1 cellular context compared by ENCODE assay signal in the genomic region with DNA sequence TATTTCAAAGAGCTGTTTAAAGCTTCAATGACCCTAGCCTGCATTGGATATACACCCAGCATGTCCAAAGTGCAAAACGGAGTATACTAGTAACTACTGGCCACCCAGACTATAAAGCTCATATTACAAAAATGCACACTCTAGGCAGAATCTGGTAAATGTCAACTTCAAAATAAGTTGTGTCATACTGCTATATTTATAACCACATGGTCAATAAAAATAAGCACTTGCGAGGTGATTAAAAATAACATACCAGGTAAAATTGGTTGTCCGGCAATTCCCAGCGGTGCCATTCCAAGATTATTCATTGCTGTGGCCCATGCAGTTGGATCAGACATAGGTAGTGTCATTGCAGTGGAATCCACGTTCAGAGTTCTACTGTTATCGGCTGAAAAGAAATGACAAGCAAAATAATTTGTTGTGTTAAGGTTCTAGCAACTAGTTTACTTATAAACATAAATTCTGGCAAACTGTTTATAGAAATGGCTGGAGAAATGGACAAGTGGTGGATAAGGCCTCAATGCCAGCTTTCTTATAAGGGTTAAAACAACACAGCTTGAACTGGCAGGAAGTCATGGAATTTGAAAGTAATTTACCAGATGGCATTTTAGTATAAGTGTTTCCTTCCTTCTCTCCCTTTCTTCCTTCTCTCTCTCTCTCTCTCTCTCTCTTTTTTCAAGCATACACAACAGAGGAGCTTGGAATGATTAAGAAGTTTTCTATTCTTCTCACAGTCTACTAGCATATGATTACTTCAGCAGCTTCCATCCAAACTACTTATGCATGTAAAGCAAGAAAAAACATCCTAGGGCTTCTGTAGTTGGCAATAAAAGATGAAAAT.
A peak's percentile ranks its signal among the peaks of the same experiment; 100 is the strongest.
TF ChIP-seq lines count a peak whose summit lies in the region.

No MANE protein-coding gene starts in this region.

TF ChIP-seq in HEK293, 187 proteins besides CTCF, POLR2A, EP300 and RAD21 (continued from another document and continues in another):
- TF ChIP-seq, protein P1, sequence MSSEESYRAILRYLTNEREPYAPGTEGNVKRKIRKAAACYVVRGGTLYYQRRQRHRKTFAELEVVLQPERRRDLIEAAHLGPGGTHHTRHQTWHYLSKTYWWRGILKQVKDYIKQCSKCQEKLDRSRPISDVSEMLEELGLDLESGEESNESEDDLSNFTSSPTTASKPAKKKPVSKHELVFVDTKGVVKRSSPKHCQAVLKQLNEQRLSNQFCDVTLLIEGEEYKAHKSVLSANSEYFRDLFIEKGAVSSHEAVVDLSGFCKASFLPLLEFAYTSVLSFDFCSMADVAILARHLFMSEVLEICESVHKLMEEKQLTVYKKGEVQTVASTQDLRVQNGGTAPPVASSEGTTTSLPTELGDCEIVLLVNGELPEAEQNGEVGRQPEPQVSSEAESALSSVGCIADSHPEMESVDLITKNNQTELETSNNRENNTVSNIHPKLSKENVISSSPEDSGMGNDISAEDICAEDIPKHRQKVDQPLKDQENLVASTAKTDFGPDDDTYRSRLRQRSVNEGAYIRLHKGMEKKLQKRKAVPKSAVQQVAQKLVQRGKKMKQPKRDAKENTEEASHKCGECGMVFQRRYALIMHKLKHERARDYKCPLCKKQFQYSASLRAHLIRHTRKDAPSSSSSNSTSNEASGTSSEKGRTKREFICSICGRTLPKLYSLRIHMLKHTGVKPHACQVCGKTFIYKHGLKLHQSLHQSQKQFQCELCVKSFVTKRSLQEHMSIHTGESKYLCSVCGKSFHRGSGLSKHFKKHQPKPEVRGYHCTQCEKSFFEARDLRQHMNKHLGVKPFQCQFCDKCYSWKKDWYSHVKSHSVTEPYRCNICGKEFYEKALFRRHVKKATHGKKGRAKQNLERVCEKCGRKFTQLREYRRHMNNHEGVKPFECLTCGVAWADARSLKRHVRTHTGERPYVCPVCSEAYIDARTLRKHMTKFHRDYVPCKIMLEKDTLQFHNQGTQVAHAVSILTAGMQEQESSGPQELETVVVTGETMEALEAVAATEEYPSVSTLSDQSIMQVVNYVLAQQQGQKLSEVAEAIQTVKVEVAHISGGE (tag by site-specific recombination; conservative IDR thresholded peaks at IDR 0.05; ENCODE audit: low read depth), result no peak
- TF ChIP-seq ZNF24 (tag by site-specific recombination; IDR thresholded peaks at IDR 0.05), result 0 out of 2 replicates have a peak, but pooled peaks have one; percentile 29
- TF ChIP-seq ZNF621 (tag by site-specific recombination; IDR thresholded peaks at IDR 0.05), result no peak
- TF ChIP-seq, protein P2, sequence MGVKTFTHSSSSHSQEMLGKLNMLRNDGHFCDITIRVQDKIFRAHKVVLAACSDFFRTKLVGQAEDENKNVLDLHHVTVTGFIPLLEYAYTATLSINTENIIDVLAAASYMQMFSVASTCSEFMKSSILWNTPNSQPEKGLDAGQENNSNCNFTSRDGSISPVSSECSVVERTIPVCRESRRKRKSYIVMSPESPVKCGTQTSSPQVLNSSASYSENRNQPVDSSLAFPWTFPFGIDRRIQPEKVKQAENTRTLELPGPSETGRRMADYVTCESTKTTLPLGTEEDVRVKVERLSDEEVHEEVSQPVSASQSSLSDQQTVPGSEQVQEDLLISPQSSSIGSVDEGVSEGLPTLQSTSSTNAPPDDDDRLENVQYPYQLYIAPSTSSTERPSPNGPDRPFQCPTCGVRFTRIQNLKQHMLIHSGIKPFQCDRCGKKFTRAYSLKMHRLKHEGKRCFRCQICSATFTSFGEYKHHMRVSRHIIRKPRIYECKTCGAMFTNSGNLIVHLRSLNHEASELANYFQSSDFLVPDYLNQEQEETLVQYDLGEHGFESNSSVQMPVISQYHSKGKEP (tag by site-specific recombination; IDR thresholded peaks at IDR 0.05), result peak; percentile 78
- TF ChIP-seq ZNF37A (tag by site-specific recombination; IDR thresholded peaks at IDR 0.05), result no peak
- no peak for TF ChIP-seq ZNF664 (tag by site-specific recombination; IDR thresholded peaks at IDR 0.05)
- TF ChIP-seq, protein P3, sequence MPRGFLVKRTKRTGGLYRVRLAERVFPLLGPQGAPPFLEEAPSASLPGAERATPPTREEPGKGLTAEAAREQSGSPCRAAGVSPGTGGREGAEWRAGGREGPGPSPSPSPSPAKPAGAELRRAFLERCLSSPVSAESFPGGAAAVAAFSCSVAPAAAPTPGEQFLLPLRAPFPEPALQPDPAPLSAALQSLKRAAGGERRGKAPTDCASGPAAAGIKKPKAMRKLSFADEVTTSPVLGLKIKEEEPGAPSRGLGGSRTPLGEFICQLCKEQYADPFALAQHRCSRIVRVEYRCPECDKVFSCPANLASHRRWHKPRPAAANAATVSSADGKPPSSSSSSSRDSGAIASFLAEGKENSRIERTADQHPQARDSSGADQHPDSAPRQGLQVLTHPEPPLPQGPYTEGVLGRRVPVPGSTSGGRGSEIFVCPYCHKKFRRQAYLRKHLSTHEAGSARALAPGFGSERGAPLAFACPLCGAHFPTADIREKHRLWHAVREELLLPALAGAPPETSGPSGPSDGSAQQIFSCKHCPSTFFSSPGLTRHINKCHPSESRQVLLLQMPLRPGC (tag by site-specific recombination; IDR thresholded peaks at IDR 0.05), result no peak
- TF ChIP-seq, protein P4, sequence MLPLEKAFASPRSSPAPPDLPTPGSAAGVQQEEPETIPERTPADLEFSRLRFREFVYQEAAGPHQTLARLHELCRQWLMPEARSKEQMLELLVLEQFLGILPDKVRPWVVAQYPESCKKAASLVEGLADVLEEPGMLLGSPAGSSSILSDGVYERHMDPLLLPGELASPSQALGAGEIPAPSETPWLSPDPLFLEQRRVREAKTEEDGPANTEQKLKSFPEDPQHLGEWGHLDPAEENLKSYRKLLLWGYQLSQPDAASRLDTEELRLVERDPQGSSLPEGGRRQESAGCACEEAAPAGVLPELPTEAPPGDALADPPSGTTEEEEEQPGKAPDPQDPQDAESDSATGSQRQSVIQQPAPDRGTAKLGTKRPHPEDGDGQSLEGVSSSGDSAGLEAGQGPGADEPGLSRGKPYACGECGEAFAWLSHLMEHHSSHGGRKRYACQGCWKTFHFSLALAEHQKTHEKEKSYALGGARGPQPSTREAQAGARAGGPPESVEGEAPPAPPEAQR (tag by site-specific recombination; IDR thresholded peaks at IDR 0.05), result no peak
- no peak for TF ChIP-seq ZNF785 (tag by site-specific recombination; IDR thresholded peaks at IDR 0.05)
- TF ChIP-seq, protein P5, sequence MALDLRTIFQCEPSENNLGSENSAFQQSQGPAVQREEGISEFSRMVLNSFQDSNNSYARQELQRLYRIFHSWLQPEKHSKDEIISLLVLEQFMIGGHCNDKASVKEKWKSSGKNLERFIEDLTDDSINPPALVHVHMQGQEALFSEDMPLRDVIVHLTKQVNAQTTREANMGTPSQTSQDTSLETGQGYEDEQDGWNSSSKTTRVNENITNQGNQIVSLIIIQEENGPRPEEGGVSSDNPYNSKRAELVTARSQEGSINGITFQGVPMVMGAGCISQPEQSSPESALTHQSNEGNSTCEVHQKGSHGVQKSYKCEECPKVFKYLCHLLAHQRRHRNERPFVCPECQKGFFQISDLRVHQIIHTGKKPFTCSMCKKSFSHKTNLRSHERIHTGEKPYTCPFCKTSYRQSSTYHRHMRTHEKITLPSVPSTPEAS (tag by site-specific recombination; IDR thresholded peaks at IDR 0.05), result no peak
- no peak for TF ChIP-seq YY2 (tag by site-specific recombination; IDR thresholded peaks at IDR 0.05)
- TF ChIP-seq MZF1 (tag by site-specific recombination; IDR thresholded peaks at IDR 0.05; ENCODE audit: borderline replicate concordance), result no peak
- TF ChIP-seq, protein P6, sequence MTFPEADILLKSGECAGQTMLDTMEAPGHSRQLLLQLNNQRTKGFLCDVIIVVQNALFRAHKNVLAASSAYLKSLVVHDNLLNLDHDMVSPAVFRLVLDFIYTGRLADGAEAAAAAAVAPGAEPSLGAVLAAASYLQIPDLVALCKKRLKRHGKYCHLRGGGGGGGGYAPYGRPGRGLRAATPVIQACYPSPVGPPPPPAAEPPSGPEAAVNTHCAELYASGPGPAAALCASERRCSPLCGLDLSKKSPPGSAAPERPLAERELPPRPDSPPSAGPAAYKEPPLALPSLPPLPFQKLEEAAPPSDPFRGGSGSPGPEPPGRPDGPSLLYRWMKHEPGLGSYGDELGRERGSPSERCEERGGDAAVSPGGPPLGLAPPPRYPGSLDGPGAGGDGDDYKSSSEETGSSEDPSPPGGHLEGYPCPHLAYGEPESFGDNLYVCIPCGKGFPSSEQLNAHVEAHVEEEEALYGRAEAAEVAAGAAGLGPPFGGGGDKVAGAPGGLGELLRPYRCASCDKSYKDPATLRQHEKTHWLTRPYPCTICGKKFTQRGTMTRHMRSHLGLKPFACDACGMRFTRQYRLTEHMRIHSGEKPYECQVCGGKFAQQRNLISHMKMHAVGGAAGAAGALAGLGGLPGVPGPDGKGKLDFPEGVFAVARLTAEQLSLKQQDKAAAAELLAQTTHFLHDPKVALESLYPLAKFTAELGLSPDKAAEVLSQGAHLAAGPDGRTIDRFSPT (tag by site-specific recombination; IDR thresholded peaks at IDR 0.05), result no peak
- TF ChIP-seq GFI1B (tag by site-specific recombination; IDR thresholded peaks at IDR 0.05), result 0 out of 2 replicates have a peak, but pooled peaks have one; percentile 28
- TF ChIP-seq, protein P7, sequence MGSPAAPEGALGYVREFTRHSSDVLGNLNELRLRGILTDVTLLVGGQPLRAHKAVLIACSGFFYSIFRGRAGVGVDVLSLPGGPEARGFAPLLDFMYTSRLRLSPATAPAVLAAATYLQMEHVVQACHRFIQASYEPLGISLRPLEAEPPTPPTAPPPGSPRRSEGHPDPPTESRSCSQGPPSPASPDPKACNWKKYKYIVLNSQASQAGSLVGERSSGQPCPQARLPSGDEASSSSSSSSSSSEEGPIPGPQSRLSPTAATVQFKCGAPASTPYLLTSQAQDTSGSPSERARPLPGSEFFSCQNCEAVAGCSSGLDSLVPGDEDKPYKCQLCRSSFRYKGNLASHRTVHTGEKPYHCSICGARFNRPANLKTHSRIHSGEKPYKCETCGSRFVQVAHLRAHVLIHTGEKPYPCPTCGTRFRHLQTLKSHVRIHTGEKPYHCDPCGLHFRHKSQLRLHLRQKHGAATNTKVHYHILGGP (tag by site-specific recombination; IDR thresholded peaks at IDR 0.05), result no peak
- no peak for TF ChIP-seq KLF16 (tag by site-specific recombination; IDR thresholded peaks at IDR 0.05)
- TF ChIP-seq HOXD13 (CRISPR knock-in tag; IDR thresholded peaks at IDR 0.05; ENCODE audit: borderline replicate concordance), result no peak
- TF ChIP-seq ZNF629 (tag by site-specific recombination; IDR thresholded peaks at IDR 0.05), result no peak
- peak; percentile 67 for TF ChIP-seq OSR2 (tag by site-specific recombination; IDR thresholded peaks at IDR 0.05)
- 0 out of 2 replicates have a peak, but pooled peaks have one; percentile 32 for TF ChIP-seq ZNF184 (tag by site-specific recombination; IDR thresholded peaks at IDR 0.05)
- no peak for TF ChIP-seq ZNF501 (tag by site-specific recombination; IDR thresholded peaks at IDR 0.05)
- 0 out of 2 replicates have a peak, but pooled peaks have one; percentile 50 for TF ChIP-seq ZNF596 (tag by site-specific recombination; IDR thresholded peaks at IDR 0.05)
- TF ChIP-seq HOXA7 (CRISPR knock-in tag; IDR thresholded peaks at IDR 0.05; ENCODE audit: borderline replicate concordance), result no peak
- TF ChIP-seq ZNF10 (tag by site-specific recombination; IDR thresholded peaks at IDR 0.05), result 0 out of 2 replicates have a peak, but pooled peaks have one; percentile 34
- TF ChIP-seq, protein P8, sequence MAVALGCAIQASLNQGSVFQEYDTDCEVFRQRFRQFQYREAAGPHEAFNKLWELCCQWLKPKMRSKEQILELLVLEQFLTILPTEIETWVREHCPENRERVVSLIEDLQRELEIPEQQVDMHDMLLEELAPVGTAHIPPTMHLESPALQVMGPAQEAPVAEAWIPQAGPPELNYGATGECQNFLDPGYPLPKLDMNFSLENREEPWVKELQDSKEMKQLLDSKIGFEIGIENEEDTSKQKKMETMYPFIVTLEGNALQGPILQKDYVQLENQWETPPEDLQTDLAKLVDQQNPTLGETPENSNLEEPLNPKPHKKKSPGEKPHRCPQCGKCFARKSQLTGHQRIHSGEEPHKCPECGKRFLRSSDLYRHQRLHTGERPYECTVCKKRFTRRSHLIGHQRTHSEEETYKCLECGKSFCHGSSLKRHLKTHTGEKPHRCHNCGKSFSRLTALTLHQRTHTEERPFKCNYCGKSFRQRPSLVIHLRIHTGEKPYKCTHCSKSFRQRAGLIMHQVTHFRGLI (tag by site-specific recombination; IDR thresholded peaks at IDR 0.05), result no peak
- TF ChIP-seq RBAK (tag by site-specific recombination; IDR thresholded peaks at IDR 0.05), result no peak
- TF ChIP-seq ZFHX2 (tag by site-specific recombination; conservative IDR thresholded peaks at IDR 0.05), result no peak
- TF ChIP-seq ZNF157 (tag by site-specific recombination; IDR thresholded peaks at IDR 0.05), result no peak
- TF ChIP-seq, protein P9, sequence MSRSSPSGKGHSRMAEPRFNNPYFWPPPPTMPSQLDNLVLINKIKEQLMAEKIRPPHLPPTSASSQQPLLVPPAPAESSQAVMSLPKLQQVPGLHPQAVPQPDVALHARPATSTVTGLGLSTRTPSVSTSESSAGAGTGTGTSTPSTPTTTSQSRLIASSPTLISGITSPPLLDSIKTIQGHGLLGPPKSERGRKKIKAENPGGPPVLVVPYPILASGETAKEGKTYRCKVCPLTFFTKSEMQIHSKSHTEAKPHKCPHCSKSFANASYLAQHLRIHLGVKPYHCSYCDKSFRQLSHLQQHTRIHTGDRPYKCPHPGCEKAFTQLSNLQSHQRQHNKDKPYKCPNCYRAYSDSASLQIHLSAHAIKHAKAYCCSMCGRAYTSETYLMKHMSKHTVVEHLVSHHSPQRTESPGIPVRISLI (tag by site-specific recombination; IDR thresholded peaks at IDR 0.05), result no peak
- TF ChIP-seq ZNF624 (tag by site-specific recombination; IDR thresholded peaks at IDR 0.05), result no peak
- TF ChIP-seq ZNF843 (tag by site-specific recombination; IDR thresholded peaks at IDR 0.05), result peak; percentile 83
- no peak for TF ChIP-seq ZNF121 (tag by site-specific recombination; IDR thresholded peaks at IDR 0.05)
- TF ChIP-seq ZNF792 (tag by site-specific recombination; IDR thresholded peaks at IDR 0.05), result no peak
- TF ChIP-seq, protein P10, sequence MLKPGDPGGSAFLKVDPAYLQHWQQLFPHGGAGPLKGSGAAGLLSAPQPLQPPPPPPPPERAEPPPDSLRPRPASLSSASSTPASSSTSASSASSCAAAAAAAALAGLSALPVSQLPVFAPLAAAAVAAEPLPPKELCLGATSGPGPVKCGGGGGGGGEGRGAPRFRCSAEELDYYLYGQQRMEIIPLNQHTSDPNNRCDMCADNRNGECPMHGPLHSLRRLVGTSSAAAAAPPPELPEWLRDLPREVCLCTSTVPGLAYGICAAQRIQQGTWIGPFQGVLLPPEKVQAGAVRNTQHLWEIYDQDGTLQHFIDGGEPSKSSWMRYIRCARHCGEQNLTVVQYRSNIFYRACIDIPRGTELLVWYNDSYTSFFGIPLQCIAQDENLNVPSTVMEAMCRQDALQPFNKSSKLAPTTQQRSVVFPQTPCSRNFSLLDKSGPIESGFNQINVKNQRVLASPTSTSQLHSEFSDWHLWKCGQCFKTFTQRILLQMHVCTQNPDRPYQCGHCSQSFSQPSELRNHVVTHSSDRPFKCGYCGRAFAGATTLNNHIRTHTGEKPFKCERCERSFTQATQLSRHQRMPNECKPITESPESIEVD (tag by site-specific recombination; IDR thresholded peaks at IDR 0.05), result peak; percentile 73
- no peak for TF ChIP-seq ZNF155 (tag by site-specific recombination; IDR thresholded peaks at IDR 0.05)
- TF ChIP-seq KLF10 (tag by site-specific recombination; IDR thresholded peaks at IDR 0.05), result peak; percentile 41; the same call in 1 of the 2 replicates
- TF ChIP-seq ZBTB1 (tag by site-specific recombination; IDR thresholded peaks at IDR 0.05), result no peak
